In the genomic region with DNA sequence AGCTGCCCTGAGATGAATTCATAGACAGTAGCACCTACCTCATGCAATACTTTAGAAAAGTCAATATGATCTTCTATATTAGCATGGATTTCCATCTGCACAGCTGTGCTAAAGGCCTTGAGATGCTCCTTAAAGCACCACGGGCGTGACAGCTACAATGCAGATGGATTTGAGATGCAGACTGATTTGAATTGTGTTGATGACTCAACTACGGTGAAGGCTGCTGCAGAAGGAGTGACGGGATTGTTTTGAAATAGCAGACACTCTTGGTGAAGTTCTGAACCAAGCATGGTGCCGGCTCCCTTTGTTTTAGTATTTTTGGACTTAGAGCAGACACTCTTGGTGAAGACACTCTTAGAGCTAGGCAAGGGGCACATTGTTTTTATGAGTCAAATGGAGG, we compare ENCODE assay signal across 24 cellular contexts.
"Had no signal": no experiment of that assay in that cellular context is flagged by ENCODE, and none has a peak within 500 bp of the region (broad histone marks: within the 10 kb centered on the region; RNA-seq: fewer than 3 reads in every experiment).

No MANE protein-coding gene starts in this region.

- H3K27ac ChIP-seq: Peyer's patch, RWPE1, SJCRH30, WERI-Rb-1 had no signal

- H3K4me3 ChIP-seq: adrenal gland, Peyer's patch, SJCRH30 had no signal

- H3K9me3 Mint-ChIP-seq: activated CD8-positive, alpha-beta T cell treated with anti-CD3 and anti-CD28 coated beads for 36 hours; activated naive CD8-positive, alpha-beta T cell treated with anti-CD3 and anti-CD28 coated beads, Interleukin-2, amount 10 ng/mL, durations not matched to agents 7 days and 5 days; activated T-cell treated with anti-CD3 and anti-CD28 coated beads, Interleukin-2, amount 50 U/mL, for 72 hours; activated T-helper 2 cell treated with anti-CD3 and anti-CD28 coated beads, Interferon-gamma antibody, Interleukin-2, Interleukin-4, amounts not matched to agents 10 μg/mL and 5 μg/mL and 100 μg/mL, durations not matched to agents 14 hours and 24 hours and 36 hours; central memory CD8-positive, alpha-beta T cell had no signal

- H3K27me3 Mint-ChIP-seq: central memory CD8-positive, alpha-beta T cell had no signal

- H3K27me3 ChIP-seq: adrenal gland, Peyer's patch had no signal

- FAIRE-seq: bronchial epithelial cell had no signal

- DNase-seq: activated CD4-positive, alpha-beta T cell treated with anti-CD3 and anti-CD28 coated beads for 4 hours; activated CD8-positive, alpha-beta memory T cell treated with anti-CD3 and anti-CD28 coated beads, Interleukin-2, amount 50 U/mL, for 4 hours; activated CD8-positive, alpha-beta T cell treated with anti-CD3 and anti-CD28 coated beads for 36 hours; activated naive CD4-positive, alpha-beta T cell treated with anti-CD3 and anti-CD28 coated beads, Interleukin-2, amount 50 U/mL, for 16 hours; activated naive CD8-positive, alpha-beta T cell treated with anti-CD3 and anti-CD28 coated beads, Interleukin-2, amount 10 ng/mL, durations not matched to agents 7 days and 5 days; activated T-cell treated with anti-CD3 and anti-CD28 coated beads, Interleukin-2, amount 50 U/mL, for 72 hours; aorta; KG1; MV-4-11; NCI-H1092 treated with DMSO at 0.1 percent for 48 hours; NCI-H1436; NCI-H1694 treated with DMSO at 0.1 percent for 48 hours; NCI-H2029 treated with DMSO at 0.1 percent for 48 hours; Peyer's patch; Right ventricle myocardium superior; SJCRH30; SK-N-SH; T-helper 1 cell; WERI-Rb-1 had no signal

- H3K9me3 ChIP-seq: adrenal gland, Peyer's patch, SJCRH30, SK-N-SH had no signal

- ATAC-seq: activated CD8-positive, alpha-beta T cell treated with anti-CD3 and anti-CD28 coated beads for 36 hours; activated T-cell treated with anti-CD3 and anti-CD28 coated beads, Interleukin-2, amount 50 U/mL, for 72 hours had no signal

- H3K4me1 ChIP-seq: Peyer's patch, SJCRH30 had no signal

- H3K36me3 ChIP-seq: adrenal gland, Peyer's patch, SJCRH30, WERI-Rb-1 had no signal

- H3K36me3 Mint-ChIP-seq: activated naive CD8-positive, alpha-beta T cell treated with anti-CD3 and anti-CD28 coated beads, Interleukin-2, amount 10 ng/mL, durations not matched to agents 7 days and 5 days had no signal

- H3K4me3 Mint-ChIP-seq: activated CD8-positive, alpha-beta T cell treated with anti-CD3 and anti-CD28 coated beads for 36 hours; activated naive CD8-positive, alpha-beta T cell treated with anti-CD3 and anti-CD28 coated beads, Interleukin-2, amount 10 ng/mL, durations not matched to agents 7 days and 5 days; activated T-cell treated with anti-CD3 and anti-CD28 coated beads, Interleukin-2, amount 50 U/mL, for 72 hours; central memory CD8-positive, alpha-beta T cell had no signal

- H3K27ac Mint-ChIP-seq: activated CD8-positive, alpha-beta T cell treated with anti-CD3 and anti-CD28 coated beads for 36 hours; activated naive CD8-positive, alpha-beta T cell treated with anti-CD3 and anti-CD28 coated beads, Interleukin-2, amount 10 ng/mL, durations not matched to agents 7 days and 5 days; activated T-cell treated with anti-CD3 and anti-CD28 coated beads, Interleukin-2, amount 50 U/mL, for 72 hours; activated T-helper 2 cell treated with anti-CD3 and anti-CD28 coated beads, Interferon-gamma antibody, Interleukin-2, Interleukin-4, amounts not matched to agents 10 μg/mL and 5 μg/mL and 100 μg/mL, durations not matched to agents 14 hours and 24 hours and 36 hours had no signal

- H3K4me1 Mint-ChIP-seq: central memory CD8-positive, alpha-beta T cell had no signal
